In the genomic region with DNA sequence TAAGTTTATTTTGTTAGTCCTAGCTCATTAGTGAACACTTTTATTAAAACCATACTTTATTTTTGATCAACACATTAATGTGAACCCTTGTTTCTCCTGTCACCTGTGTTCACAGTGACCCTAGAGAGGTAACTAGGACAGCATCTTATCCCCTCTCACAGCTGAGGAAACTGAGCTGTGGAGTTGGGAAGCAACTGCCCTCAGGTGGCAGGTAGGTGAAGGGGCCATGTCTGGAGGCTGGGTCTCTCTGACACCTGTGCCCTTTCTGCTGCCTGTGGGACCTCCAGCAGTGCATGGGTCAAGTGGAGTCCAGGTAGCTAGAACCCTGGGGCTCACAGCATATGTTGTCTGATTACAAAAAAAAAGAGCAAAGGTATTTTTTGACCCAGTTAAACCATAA, we compare ENCODE assay signal across 24 cellular contexts. TPM values are rescaled to one million over a fixed set of nuclear protein-coding genes. Genes with fewer than 3 reads are reported as not detected.
A peak's percentile ranks its signal among the peaks of the same experiment; 100 is the strongest.
DNase-seq lines count a peak whose midpoint lies in the region; ATAC-seq, FAIRE-seq and TF ChIP-seq lines count a peak whose summit lies in the region.
"Had no signal": no experiment of that assay in that cellular context is flagged by ENCODE, and none has a peak within 500 bp of the region (broad histone marks: within the 10 kb centered on the region; RNA-seq: fewer than 3 reads in every experiment).

No MANE protein-coding gene starts in this region.

- ATAC-seq in activated CD8-positive, alpha-beta memory T cell treated with anti-CD3 and anti-CD28 coated beads, Interleukin-2, amount 10 ng/mL, durations not matched to agents 7 days and 5 days = no peak
- ATAC-seq in activated B cell treated with CpG ODN at 0.5 μM for 24 hours (ENCODE audit: low read depth) (no peak), HepG2 (no peak; the same call in 2 of the 3 replicates)
- ATAC-seq: CD8-positive, alpha-beta T cell; GM23338; HCT116 had no signal

- H3K27ac Mint-ChIP-seq in activated CD8-positive, alpha-beta memory T cell treated with anti-CD3 and anti-CD28 coated beads, Interleukin-2, amount 10 ng/mL, durations not matched to agents 7 days and 5 days = no peak overlapping the region
- H3K27ac Mint-ChIP-seq in activated B cell treated with CpG ODN at 0.5 μM for 24 hours = peak overlapping the region; percentile 9
- no peak overlapping the region for H3K27ac Mint-ChIP-seq in activated naive CD4-positive, alpha-beta T cell treated with anti-CD3 and anti-CD28 coated beads, Interleukin-2, amount 10 ng/mL, durations not matched to agents 7 days and 5 days
- H3K27ac Mint-ChIP-seq: B cell; CD8-positive, alpha-beta T cell; GM23338 had no signal

- peaks cover 53% of the 10 kb centered on the region for H3K4me1 ChIP-seq in HepG2 (ENCODE audit: insufficient read depth, low read length)

- peaks cover 34% of the 10 kb centered on the region for H3K36me3 Mint-ChIP-seq in activated CD8-positive, alpha-beta memory T cell treated with anti-CD3 and anti-CD28 coated beads, Interleukin-2, amount 10 ng/mL, durations not matched to agents 7 days and 5 days
- H3K36me3 Mint-ChIP-seq in activated B cell treated with CpG ODN at 0.5 μM for 24 hours (ENCODE audit: low read depth) = peaks cover 73% of the 10 kb centered on the region
- peaks cover 51% of the 10 kb centered on the region for H3K36me3 Mint-ChIP-seq in activated naive CD4-positive, alpha-beta T cell treated with anti-CD3 and anti-CD28 coated beads, Interleukin-2, amount 10 ng/mL, durations not matched to agents 7 days and 5 days

- H3K4me3 Mint-ChIP-seq in activated CD8-positive, alpha-beta memory T cell treated with anti-CD3 and anti-CD28 coated beads, Interleukin-2, amount 10 ng/mL, durations not matched to agents 7 days and 5 days = no peak overlapping the region
- no peak overlapping the region for H3K4me3 Mint-ChIP-seq in activated B cell treated with CpG ODN at 0.5 μM for 24 hours
- no peak overlapping the region for H3K4me3 Mint-ChIP-seq in activated naive CD4-positive, alpha-beta T cell treated with anti-CD3 and anti-CD28 coated beads, Interleukin-2, amount 10 ng/mL, durations not matched to agents 7 days and 5 days
- H3K4me3 Mint-ChIP-seq: B cell; CD4-positive, CD25-positive, alpha-beta regulatory T cell; CD8-positive, alpha-beta T cell; GM23338; H9 had no signal

- no peaks in the 10 kb centered on the region for H3K9me3 Mint-ChIP-seq in activated CD8-positive, alpha-beta memory T cell treated with anti-CD3 and anti-CD28 coated beads, Interleukin-2, amount 10 ng/mL, durations not matched to agents 7 days and 5 days (ENCODE audit: low read depth)
- no peaks in the 10 kb centered on the region for H3K9me3 Mint-ChIP-seq in activated B cell treated with CpG ODN at 0.5 μM for 24 hours
- no peaks in the 10 kb centered on the region for H3K9me3 Mint-ChIP-seq in activated naive CD4-positive, alpha-beta T cell treated with anti-CD3 and anti-CD28 coated beads, Interleukin-2, amount 10 ng/mL, durations not matched to agents 7 days and 5 days
- H3K9me3 Mint-ChIP-seq: CD4-positive, CD25-positive, alpha-beta regulatory T cell; CD8-positive, alpha-beta T cell; GM23338; H9 had no signal

- CTCF ChIA-PET in activated CD8-positive, alpha-beta memory T cell treated with anti-CD3 and anti-CD28 coated beads, Interleukin-2, amount 10 ng/mL, durations not matched to agents 7 days and 5 days (lab: Charles Lee) = interaction anchor here (0.7 to 1.4 kb wide), 5 partner anchors 8 to 265 kb away, joined by 3 read pairs; no protein-coding TSS in a partner anchor
- CTCF ChIA-PET in activated B cell treated with CpG ODN at 0.5 μM for 24 hours (lab: Charles Lee) = no interaction called here
- CTCF ChIA-PET in HepG2 (lab: Yijun Ruan, JAX; ENCODE audit: low intra/inter-chr PET ratio, low total read pairs) = no interaction called here
- CTCF ChIA-PET in activated naive CD4-positive, alpha-beta T cell treated with anti-CD3 and anti-CD28 coated beads, Interleukin-2, amount 10 ng/mL, durations not matched to agents 7 days and 5 days (lab: Charles Lee) = interaction anchor here (0.7 to 1.8 kb wide), 5 partner anchors 10 to 140 kb away, joined by 3 to 8 read pairs (median 3); no protein-coding TSS in a partner anchor

- intact Hi-C loops in activated B cell treated with CpG ODN at 0.5 μM for 24 hours (cut with micrococcal nuclease) = no loop called here
- intact Hi-C loops in HepG2 (cut with micrococcal nuclease; ENCODE audit: unreplicated experiment) = no loop called here

- H3K27me3 ChIP-seq in HepG2 (ENCODE audit: control insufficient read depth in 1 of 2, insufficient read depth in 2 of 2, low read length in 2 of 2) = no peaks in the 10 kb centered on the region
- H3K27me3 ChIP-seq: BLaER1 had no signal

- no peak for TF ChIP-seq POLR2A in HepG2 (IDR thresholded peaks at IDR 0.05; ENCODE audit: insufficient read depth in 1 of 2, low read depth in 2 of 2, low read length in 2 of 2)

- H3K4me3 ChIP-seq in HepG2 (replicated peaks in 1 of 3; ENCODE audit: insufficient read depth in 1 of 3, low read depth in 2 of 3, low read length in 3 of 3) = no peak overlapping the region
- H3K4me3 ChIP-seq: BLaER1, GM23338 had no signal

- in situ Hi-C loops in HepG2 (cut with HindIII; ENCODE audit: extremely low pct_ligation_motif_present, low pct_unique_long_range_greater_than_20kb) = no loop called here

- no TSS peak for BruUV-seq in HepG2 (replicated peaks; lab: Mats Ljungman, UMichigan)

- no peak overlapping the region for H3K27ac ChIP-seq in HepG2 (ENCODE audit: extremely low read length, insufficient read depth, low read length)
- H3K27ac ChIP-seq: 22Rv1, BLaER1, C4-2B had no signal

- H3K9ac ChIP-seq in HepG2 (ENCODE audit: insufficient read depth, low read depth, low read length) = no peak overlapping the region
- H3K9ac ChIP-seq: BLaER1 had no signal

- H3K27me3 Mint-ChIP-seq in activated CD8-positive, alpha-beta memory T cell treated with anti-CD3 and anti-CD28 coated beads, Interleukin-2, amount 10 ng/mL, durations not matched to agents 7 days and 5 days = no peaks in the 10 kb centered on the region
- no peaks in the 10 kb centered on the region for H3K27me3 Mint-ChIP-seq in activated B cell treated with CpG ODN at 0.5 μM for 24 hours
- no peaks in the 10 kb centered on the region for H3K27me3 Mint-ChIP-seq in activated naive CD4-positive, alpha-beta T cell treated with anti-CD3 and anti-CD28 coated beads, Interleukin-2, amount 10 ng/mL, durations not matched to agents 7 days and 5 days
- H3K27me3 Mint-ChIP-seq: B cell; CD4-positive, CD25-positive, alpha-beta regulatory T cell had no signal

- TF ChIP-seq CTCF in activated B cell treated with CpG ODN at 0.5 μM for 24 hours (IDR thresholded peaks at IDR 0.05) (no peak), HepG2 (CRISPR knock-in tag; IDR thresholded peaks at IDR 0.05) (peak; percentile 55)

- POLR2A ChIA-PET in activated B cell treated with CpG ODN at 0.5 μM for 24 hours (lab: Charles Lee) (no interaction called here), HepG2 (lab: Yijun Ruan, JAX) (interaction anchor here (1.2 kb wide), 1 partner anchor 27 kb away, joined by 5 read pairs; no protein-coding TSS in a partner anchor)

- H2AFZ ChIP-seq in HepG2 (ENCODE audit: low read length) = no peak overlapping the region
- H2AFZ ChIP-seq: GM23338 had no signal

- TF ChIP-seq EP300 in HepG2 (IDR thresholded peaks at IDR 0.05; ENCODE audit: low read depth in 2 of 2, low read length in 2 of 2) (no peak), HepG2 (CRISPR knock-in tag; IDR thresholded peaks at IDR 0.05; ENCODE audit: borderline replicate concordance) (no peak)

- peak; percentile 26 for DNase-seq in activated CD8-positive, alpha-beta memory T cell treated with anti-CD3 and anti-CD28 coated beads for 24 hours
- DNase-seq in activated CD8-positive, alpha-beta memory T cell treated with anti-CD3 and anti-CD28 coated beads, Interleukin-2, amount 10 ng/mL, durations not matched to agents 7 days and 5 days = no peak
- DNase-seq in activated B cell treated with CpG ODN at 0.5 μM for 24 hours (no peak), HepG2 (ENCODE audit: low spot score) (no peak), D341Med (ENCODE audit: low spot score) (no peak)
- no peak for DNase-seq in activated naive CD4-positive, alpha-beta T cell treated with anti-CD3 and anti-CD28 coated beads, Interleukin-2, amount 10 ng/mL, durations not matched to agents 7 days and 5 days
- DNase-seq: CD4-positive, CD25-positive, alpha-beta regulatory T cell; CD8-positive, alpha-beta T cell; DMS53; GF-D8; H9 had no signal

- H3K36me3 ChIP-seq in HepG2 (replicated peaks in 1 of 2; ENCODE audit: control insufficient read depth in 1 of 2, insufficient read depth in 2 of 2, low read length in 2 of 2) = peaks cover 10 to 44% of the 10 kb centered on the region in 2 experiments

- TF ChIP-seq RAD21 in HepG2 (CRISPR knock-in tag; IDR thresholded peaks at IDR 0.05) = no peak

- H4K20me1 ChIP-seq in HepG2 (ENCODE audit: insufficient read depth, low read length) = no peaks in the 10 kb centered on the region
- H4K20me1 ChIP-seq: BLaER1 had no signal

- no peaks in the 10 kb centered on the region for H3K79me2 ChIP-seq in HepG2 (ENCODE audit: insufficient read depth, low read length)

- no peak overlapping the region for H3K4me2 ChIP-seq in HepG2 (ENCODE audit: low read depth, low read length)
- H3K4me2 ChIP-seq: BLaER1, GM23338 had no signal

- FAIRE-seq in HepG2 (lab: Jason Lieb, UNC) = no peak
- FAIRE-seq: A204.1, GM12891, GM18507 had no signal

- H3K9me3 ChIP-seq in HepG2 (ENCODE audit: low read length) = no peaks in the 10 kb centered on the region
- H3K9me3 ChIP-seq: BLaER1 had no signal

- peaks cover 5% of the 10 kb centered on the region for H3K4me1 Mint-ChIP-seq in activated CD8-positive, alpha-beta memory T cell treated with anti-CD3 and anti-CD28 coated beads, Interleukin-2, amount 10 ng/mL, durations not matched to agents 7 days and 5 days
- peaks cover 5% of the 10 kb centered on the region for H3K4me1 Mint-ChIP-seq in activated B cell treated with CpG ODN at 0.5 μM for 24 hours
- H3K4me1 Mint-ChIP-seq in activated naive CD4-positive, alpha-beta T cell treated with anti-CD3 and anti-CD28 coated beads, Interleukin-2, amount 10 ng/mL, durations not matched to agents 7 days and 5 days = peaks cover 17% of the 10 kb centered on the region
- H3K4me1 Mint-ChIP-seq: GM23338, H9 had no signal

RNA-seq across cellular contexts. Expression of gene SLC12A3, which starts 22.9 kb away (rescaled TPM):
- not detected for total RNA-seq in activated CD8-positive, alpha-beta memory T cell treated with anti-CD3 and anti-CD28 coated beads, Interleukin-2, amount 10 ng/mL, durations not matched to agents 7 days and 5 days
- total RNA-seq in activated B cell treated with CpG ODN at 0.5 μM for 24 hours = 3.8 and 5.0 TPM in 2 replicates
- total RNA-seq in HepG2 (2016; rRNA removed; fragmentation: Illumina TruSeq; extraction: Trizol) = not detected in 2 replicates
- total RNA-seq in HepG2 (2016; cell fraction: cytosol; rRNA removed; fragmentation: Illumina TruSeq; extraction: Trizol; ENCODE audit: low read depth) = 0.35 TPM in 1 of 2 replicates, not detected in the other
- total RNA-seq in HepG2 (2016; cell fraction: insoluble cytoplasmic fraction; rRNA removed; fragmentation: Illumina TruSeq; extraction: Trizol) = not detected in 2 replicates
- 0.07 and 0.40 TPM in 2 replicates for total RNA-seq in HepG2 (2016; cell fraction: membrane; rRNA removed; fragmentation: Illumina TruSeq; extraction: Trizol)
- total RNA-seq in HepG2 (2016; cell fraction: nucleus; rRNA removed; fragmentation: Illumina TruSeq; extraction: Trizol) = not detected in 2 replicates
- polyA plus RNA-seq in HepG2 (2011; rRNA removed) = 5.1 and 6.2 TPM in 2 replicates
- 1.6 and 1.7 TPM in 2 replicates for polyA plus RNA-seq in HepG2 (2011; cell fraction: cytosol; rRNA removed)
- 21.0 and 30.1 TPM in 2 replicates for polyA plus RNA-seq in HepG2 (2011; cell fraction: nucleus; rRNA removed)
- polyA plus RNA-seq in HepG2 (2012) = 1.9 and 3.9 TPM in 2 replicates
- polyA plus RNA-seq in HepG2 (2016; cell fraction: cytosol; fragmentation: Illumina TruSeq; extraction: Trizol; ENCODE audit: low read depth) = not detected in 2 replicates
- polyA plus RNA-seq in HepG2 (2016; cell fraction: insoluble cytoplasmic fraction; fragmentation: Illumina TruSeq; extraction: Trizol; ENCODE audit: low read depth) = not detected in 2 replicates
- not detected in 2 replicates for polyA plus RNA-seq in HepG2 (2016; cell fraction: membrane; fragmentation: Illumina TruSeq; extraction: Trizol; ENCODE audit: low read depth)
- polyA plus RNA-seq in HepG2 (2016; cell fraction: nucleus; fragmentation: Illumina TruSeq; extraction: Trizol; ENCODE audit: insufficient read depth, low read depth) = not detected in 2 replicates
- polyA minus RNA-seq in HepG2 (2011; rRNA and poly(A)+ RNA removed; ENCODE audit: low replicate concordance) = 8.9 and 232 TPM in 2 replicates
- 2.2 and 2.3 TPM in 2 replicates for polyA minus RNA-seq in HepG2 (2011; cell fraction: cytosol; rRNA and poly(A)+ RNA removed)
- polyA minus RNA-seq in HepG2 (2011; cell fraction: nucleus; rRNA and poly(A)+ RNA removed) = 7.0 and 7.5 TPM in 2 replicates
- total RNA-seq: CD4-positive, CD25-positive, alpha-beta regulatory T cell; CD8-positive, alpha-beta T cell; Daoy; G401; GM23338; H4; H9 had no signal
- polyA plus RNA-seq: AG04450; CD4-positive, CD25-positive, alpha-beta regulatory T cell; GM23338 had no signal

Comparison
In these comparisons a context has a peak if more than half of its experiments do, and no peak if none do; other contexts are left out.
1. CTCF ChIA-PET loops: an anchor here in activated CD8-positive, alpha-beta memory T cell treated with anti-CD3 and anti-CD28 coated beads, Interleukin-2, amount 10 ng/mL, durations not matched to agents 7 days and 5 days (0.7 to 1.4 kb wide) and activated naive CD4-positive, alpha-beta T cell treated with anti-CD3 and anti-CD28 coated beads, Interleukin-2, amount 10 ng/mL, durations not matched to agents 7 days and 5 days (0.7 to 1.8 kb wide); none called in activated B cell treated with CpG ODN at 0.5 μM for 24 hours and HepG2.